In genomic region chr7:2049111-2049781, GRCh38 we compare ENCODE assay signal across 27 cellular contexts.
A peak's percentile ranks its signal among the peaks of the same experiment; 100 is the strongest.
DNase-seq lines count a peak whose midpoint lies in the region; ATAC-seq and TF ChIP-seq lines count a peak whose summit lies in the region.
"Had no signal": no experiment of that assay in that cellular context is flagged by ENCODE, and none has a peak within 500 bp of the region (broad histone marks: within the 10 kb centered on the region; RNA-seq: fewer than 3 reads in every experiment).

No MANE protein-coding gene starts in this region.

- TF ChIP-seq CTCF in DND-41 (IDR thresholded peaks at IDR 0.05; ENCODE audit: borderline replicate concordance, extremely low read depth, low read length, poor library complexity, severe bottlenecking) (no peak), foreskin keratinocyte (conservative IDR thresholded peaks at IDR 0.05) (no peak), osteoblast (IDR thresholded peaks at IDR 0.05; ENCODE audit: extremely low read depth, low read depth, low read length) (no peak)

- H2AFZ ChIP-seq in DND-41 (ENCODE audit: low read depth, low read length) (no peak overlapping the region), osteoblast (ENCODE audit: low read length) (no peak overlapping the region)

- no peaks in the 10 kb centered on the region for H3K27me3 ChIP-seq in DND-41 (ENCODE audit: insufficient read depth, low read length, poor library complexity)
- H3K27me3 ChIP-seq in HUES64 (ENCODE audit: insufficient read depth, low read length), result no peaks in the 10 kb centered on the region
- H3K27me3 ChIP-seq in foreskin keratinocyte, result no peaks in the 10 kb centered on the region
- H3K27me3 ChIP-seq in osteoblast (ENCODE audit: insufficient read depth, low read length), result no peaks in the 10 kb centered on the region
- H3K27me3 ChIP-seq: body of pancreas, esophagus muscularis mucosa, neutrophil, tibial nerve had no signal

- H3K27ac ChIP-seq in DND-41 (ENCODE audit: low read length), result peak overlapping the region; percentile 36; the same call in 1 of the 2 replicates
- H3K27ac ChIP-seq in HUES64 (ENCODE audit: low read depth, low read length), result 0 out of 2 replicates have a peak overlapping the region, but pooled peaks have one; percentile 18
- no peak overlapping the region for H3K27ac ChIP-seq in foreskin keratinocyte
- H3K27ac ChIP-seq in osteoblast (ENCODE audit: low read depth, low read length), result no peak overlapping the region
- no peak overlapping the region for H3K27ac ChIP-seq in substantia nigra (ENCODE audit: low read depth, low read length, poor library complexity, severe bottlenecking)
- H3K27ac ChIP-seq: body of pancreas, esophagus muscularis mucosa, neutrophil, tibial nerve had no signal

- H3K4me2 ChIP-seq in DND-41 (ENCODE audit: insufficient read depth, low read length) (no peak overlapping the region), osteoblast (ENCODE audit: insufficient read depth, low read length) (no peak overlapping the region)

- H3K9me3 ChIP-seq in DND-41 (ENCODE audit: insufficient read depth, low read length, severe bottlenecking), result no peaks in the 10 kb centered on the region
- H3K9me3 ChIP-seq in HUES64 (ENCODE audit: insufficient read depth, low read depth, low read length), result no peaks in the 10 kb centered on the region
- H3K9me3 ChIP-seq in osteoblast (ENCODE audit: low read depth, low read length), result no peaks in the 10 kb centered on the region
- H3K9me3 ChIP-seq: body of pancreas, esophagus muscularis mucosa, neutrophil, tibial nerve had no signal

- H3K9ac ChIP-seq in DND-41 (ENCODE audit: low read depth, low read length), result no peak overlapping the region
- no peak overlapping the region for H3K9ac ChIP-seq in HUES64 (ENCODE audit: low read depth, low read length)

- H3K79me2 ChIP-seq in DND-41 (ENCODE audit: insufficient read depth, low read length), result peaks cover 7% of the 10 kb centered on the region; the same call in 1 of the 2 replicates
- H3K79me2 ChIP-seq in osteoblast (ENCODE audit: insufficient read depth, low read length), result no peaks in the 10 kb centered on the region

- no peak for ATAC-seq in DND-41 (ENCODE audit: insufficient read depth, low read depth)
- ATAC-seq in foreskin keratinocyte, result peak; percentile 43
- no peak for ATAC-seq in HG02759 (IDR thresholded peaks at IDR 0.05; ENCODE audit: unreplicated experiment)
- ATAC-seq: activated T-helper 17 cell treated with anti-CD3 and anti-CD28 coated beads, Interleukin-2, amount 50 U/mL, for 72 hours; body of pancreas; HCT116 had no signal

- 89% methylated on average over 15 of the region's 15 CpGs for WGBS in HUES64

- no peak overlapping the region for H3K4me3 ChIP-seq in DND-41 (ENCODE audit: low read depth in 1 of 2, low read length in 2 of 2)
- no peak overlapping the region for H3K4me3 ChIP-seq in HUES64 (ENCODE audit: low read length)
- H3K4me3 ChIP-seq in osteoblast (ENCODE audit: insufficient read depth, low read length), result no peak overlapping the region
- H3K4me3 ChIP-seq: body of pancreas, esophagus muscularis mucosa, lung, tibial nerve had no signal

- H4K20me1 ChIP-seq in DND-41 (ENCODE audit: insufficient read depth, low read length) (peaks cover 24% of the 10 kb centered on the region), osteoblast (ENCODE audit: insufficient read depth, low read length) (peaks cover 4% of the 10 kb centered on the region)

- H3K36me3 ChIP-seq in DND-41 (ENCODE audit: insufficient read depth, low read length) (peaks cover 28% of the 10 kb centered on the region), HUES64 (ENCODE audit: insufficient read depth, low read length) (no peaks in the 10 kb centered on the region; the same call in 1 of the 2 replicates), osteoblast (ENCODE audit: insufficient read depth, low read length) (no peaks in the 10 kb centered on the region)

- DNase-seq in DND-41 (no peak), foreskin keratinocyte (peak in 1 of 2 donors; percentile 35), osteoblast (ENCODE audit: insufficient read length, low spot score, missing footprints) (peak; percentile 67), substantia nigra (lab: John Stamatoyannopoulos, UW) (no peak), SHP77 (lab: John Stamatoyannopoulos, UW) (no peak)
- DNase-seq: activated CD4-positive, alpha-beta T cell treated with anti-CD3 and anti-CD28 coated beads, Interleukin-2, amount 50 U/mL, for 4 hours; activated CD4-positive, CD25-positive, alpha-beta regulatory T cell; body of pancreas; CD4-positive, alpha-beta memory T cell; DMS 273 treated with DMSO at 0.1 percent for 48 hours; effector memory CD4-positive, alpha-beta T cell; hippocampal formation; IMR-90; NCI-H1105; NCI-H1930; NCI-H2227 treated with DMSO at 0.1 percent for 48 hours; SHP77 treated with DMSO at 0.1 percent for 48 hours; stimulated activated CD4-positive, alpha-beta T cell treated with anti-CD3 and anti-CD28 coated beads, Interleukin-4, amount 100 ng/mL, for 4 hours; T1000 had no signal

- H3K4me1 ChIP-seq in DND-41 (ENCODE audit: insufficient read depth, low read length), result no peaks in the 10 kb centered on the region
- no peaks in the 10 kb centered on the region; the same call in 1 of the 2 replicates for H3K4me1 ChIP-seq in HUES64 (ENCODE audit: insufficient read depth, low read length)
- H3K4me1 ChIP-seq in foreskin keratinocyte, result peaks cover 4% of the 10 kb centered on the region
- no peaks in the 10 kb centered on the region for H3K4me1 ChIP-seq in osteoblast (ENCODE audit: insufficient read depth, low read length)
- H3K4me1 ChIP-seq: body of pancreas, tibial nerve had no signal

Comparison
In these comparisons a context has a peak if more than half of its experiments do, and no peak if none do; other contexts are left out.
1. H3K27ac ChIP-seq: peak in DND-41 (single experiment) and HUES64 (single experiment); none in foreskin keratinocyte (single experiment), osteoblast (single experiment) and substantia nigra (single experiment).